ENCODE assay signal across 1 cellular context in the genomic region with DNA sequence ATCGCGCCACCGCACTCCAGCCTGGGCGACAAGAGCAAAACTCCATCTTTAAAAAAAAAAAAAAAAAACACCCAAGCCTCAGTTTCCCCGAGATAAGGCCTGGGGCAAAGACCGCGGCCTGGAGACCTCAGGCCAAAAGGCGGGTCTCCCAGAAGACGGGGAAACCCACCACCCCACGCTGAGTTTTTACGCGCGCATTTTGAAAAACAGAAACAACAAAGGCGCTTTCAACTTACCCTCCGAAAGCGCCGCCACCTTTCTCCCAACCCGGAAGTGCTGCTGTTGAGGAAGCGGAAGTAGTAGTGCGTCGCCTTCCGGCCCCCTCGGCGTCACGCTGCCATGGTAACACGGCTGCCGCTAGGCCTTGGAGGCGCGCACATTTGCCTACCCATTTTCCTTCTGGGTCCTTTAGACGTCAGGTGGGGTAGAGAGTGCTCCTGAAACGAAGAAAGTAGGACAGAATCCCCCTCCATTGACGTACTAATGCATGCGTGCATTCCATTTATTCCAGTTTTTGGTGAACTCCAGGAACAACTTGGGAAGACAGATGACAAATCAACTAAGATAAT.
TF ChIP-seq lines count a peak whose summit lies in the region.

A gene with protein sequence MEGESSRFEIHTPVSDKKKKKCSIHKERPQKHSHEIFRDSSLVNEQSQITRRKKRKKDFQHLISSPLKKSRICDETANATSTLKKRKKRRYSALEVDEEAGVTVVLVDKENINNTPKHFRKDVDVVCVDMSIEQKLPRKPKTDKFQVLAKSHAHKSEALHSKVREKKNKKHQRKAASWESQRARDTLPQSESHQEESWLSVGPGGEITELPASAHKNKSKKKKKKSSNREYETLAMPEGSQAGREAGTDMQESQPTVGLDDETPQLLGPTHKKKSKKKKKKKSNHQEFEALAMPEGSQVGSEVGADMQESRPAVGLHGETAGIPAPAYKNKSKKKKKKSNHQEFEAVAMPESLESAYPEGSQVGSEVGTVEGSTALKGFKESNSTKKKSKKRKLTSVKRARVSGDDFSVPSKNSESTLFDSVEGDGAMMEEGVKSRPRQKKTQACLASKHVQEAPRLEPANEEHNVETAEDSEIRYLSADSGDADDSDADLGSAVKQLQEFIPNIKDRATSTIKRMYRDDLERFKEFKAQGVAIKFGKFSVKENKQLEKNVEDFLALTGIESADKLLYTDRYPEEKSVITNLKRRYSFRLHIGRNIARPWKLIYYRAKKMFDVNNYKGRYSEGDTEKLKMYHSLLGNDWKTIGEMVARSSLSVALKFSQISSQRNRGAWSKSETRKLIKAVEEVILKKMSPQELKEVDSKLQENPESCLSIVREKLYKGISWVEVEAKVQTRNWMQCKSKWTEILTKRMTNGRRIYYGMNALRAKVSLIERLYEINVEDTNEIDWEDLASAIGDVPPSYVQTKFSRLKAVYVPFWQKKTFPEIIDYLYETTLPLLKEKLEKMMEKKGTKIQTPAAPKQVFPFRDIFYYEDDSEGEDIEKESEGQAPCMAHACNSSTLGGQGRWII (minus strand): TSS at position 287 of the 569 bp plus-strand sequence. CDS start 4,019 bp downstream, outside the sequence.

TF ChIP-seq in HepG2, 621 proteins besides CTCF, POLR2A, EP300 and RAD21 (continued from another document):
- TF ChIP-seq, protein P1, sequence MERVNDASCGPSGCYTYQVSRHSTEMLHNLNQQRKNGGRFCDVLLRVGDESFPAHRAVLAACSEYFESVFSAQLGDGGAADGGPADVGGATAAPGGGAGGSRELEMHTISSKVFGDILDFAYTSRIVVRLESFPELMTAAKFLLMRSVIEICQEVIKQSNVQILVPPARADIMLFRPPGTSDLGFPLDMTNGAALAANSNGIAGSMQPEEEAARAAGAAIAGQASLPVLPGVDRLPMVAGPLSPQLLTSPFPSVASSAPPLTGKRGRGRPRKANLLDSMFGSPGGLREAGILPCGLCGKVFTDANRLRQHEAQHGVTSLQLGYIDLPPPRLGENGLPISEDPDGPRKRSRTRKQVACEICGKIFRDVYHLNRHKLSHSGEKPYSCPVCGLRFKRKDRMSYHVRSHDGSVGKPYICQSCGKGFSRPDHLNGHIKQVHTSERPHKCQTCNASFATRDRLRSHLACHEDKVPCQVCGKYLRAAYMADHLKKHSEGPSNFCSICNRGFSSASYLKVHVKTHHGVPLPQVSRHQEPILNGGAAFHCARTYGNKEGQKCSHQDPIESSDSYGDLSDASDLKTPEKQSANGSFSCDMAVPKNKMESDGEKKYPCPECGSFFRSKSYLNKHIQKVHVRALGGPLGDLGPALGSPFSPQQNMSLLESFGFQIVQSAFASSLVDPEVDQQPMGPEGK (CRISPR knock-in tag; IDR thresholded peaks at IDR 0.05), result peak; percentile 63
- TF ChIP-seq ETV5 (CRISPR knock-in tag; IDR thresholded peaks at IDR 0.05; ENCODE audit: borderline replicate concordance) (peak; percentile 71; the same call in 1 of the 2 replicates), ZFX (CRISPR knock-in tag; IDR thresholded peaks at IDR 0.05; ENCODE audit: low read depth) (peak; percentile 90), FOXP1 (IDR thresholded peaks at IDR 0.05) (no peak), FOXP1 (CRISPR knock-in tag; IDR thresholded peaks at IDR 0.05) (no peak), ZNF331 (CRISPR knock-in tag; IDR thresholded peaks at IDR 0.05) (0 out of 2 replicates have a peak, but pooled peaks have one; percentile 13), KDM5A (IDR thresholded peaks at IDR 0.05; ENCODE audit: borderline replicate concordance, low read length) (peak; percentile 74; the same call in 1 of the 2 replicates), TBX2 (CRISPR knock-in tag; IDR thresholded peaks at IDR 0.05; ENCODE audit: borderline replicate concordance) (peak; percentile 18; the same call in 1 of the 2 replicates), PAF1 (CRISPR knock-in tag; IDR thresholded peaks at IDR 0.05) (no peak), POLR2AphosphoS5 (IDR thresholded peaks at IDR 0.05; ENCODE audit: low read depth, low read length) (peak; percentile 76), ZNF501 (CRISPR knock-in tag; IDR thresholded peaks at IDR 0.05) (peak; percentile 84; the same call in 1 of the 2 replicates), PHB2 (IDR thresholded peaks at IDR 0.05; ENCODE audit: partially characterized antibody) (no peak), ATF1 (CRISPR knock-in tag; IDR thresholded peaks at IDR 0.05) (peak; percentile 81), ZNF224 (CRISPR knock-in tag; IDR thresholded peaks at IDR 0.05) (0 out of 2 replicates have a peak, but pooled peaks have one; percentile 25), SIN3B (IDR thresholded peaks at IDR 0.05; ENCODE audit: low read length) (peak; percentile 86), MAZ (IDR thresholded peaks at IDR 0.05; ENCODE audit: borderline replicate concordance, low read depth, low read length) (peak; percentile 84; the same call in 1 of the 2 replicates), MAZ (CRISPR knock-in tag; IDR thresholded peaks at IDR 0.05; ENCODE audit: low read depth) (peak; percentile 55; the same call in 1 of the 2 replicates), ASH2L (IDR thresholded peaks at IDR 0.05; ENCODE audit: insufficient read length, low read depth, low read length) (peak; percentile 58), HDAC1 (CRISPR knock-in tag; IDR thresholded peaks at IDR 0.05) (peak; percentile 97), IRF2 (CRISPR knock-in tag; IDR thresholded peaks at IDR 0.05) (peak; percentile 54; the same call in 1 of the 2 replicates), CREB1 (IDR thresholded peaks at IDR 0.05) (peak; percentile 81), CREB1 (CRISPR knock-in tag; IDR thresholded peaks at IDR 0.05) (peak; percentile 93), KMT2A (CRISPR knock-in tag; IDR thresholded peaks at IDR 0.05) (peak; percentile 64; the same call in 1 of the 2 replicates), JDP2 (CRISPR knock-in tag; IDR thresholded peaks at IDR 0.05; ENCODE audit: borderline replicate concordance) (no peak), SOX13 (IDR thresholded peaks at IDR 0.05) (no peak), SOX13 (CRISPR knock-in tag; conservative IDR thresholded peaks at IDR 0.05 in 1 of 2, IDR thresholded peaks at IDR 0.05 in 1 of 2) (no peak), RNF2 (conservative IDR thresholded peaks at IDR 0.05; ENCODE audit: low read depth) (0 out of 2 replicates have a peak, but pooled peaks have one; percentile 46), ZNF136 (CRISPR knock-in tag; IDR thresholded peaks at IDR 0.05; ENCODE audit: low read depth) (no peak)
- TF ChIP-seq, protein P2, sequence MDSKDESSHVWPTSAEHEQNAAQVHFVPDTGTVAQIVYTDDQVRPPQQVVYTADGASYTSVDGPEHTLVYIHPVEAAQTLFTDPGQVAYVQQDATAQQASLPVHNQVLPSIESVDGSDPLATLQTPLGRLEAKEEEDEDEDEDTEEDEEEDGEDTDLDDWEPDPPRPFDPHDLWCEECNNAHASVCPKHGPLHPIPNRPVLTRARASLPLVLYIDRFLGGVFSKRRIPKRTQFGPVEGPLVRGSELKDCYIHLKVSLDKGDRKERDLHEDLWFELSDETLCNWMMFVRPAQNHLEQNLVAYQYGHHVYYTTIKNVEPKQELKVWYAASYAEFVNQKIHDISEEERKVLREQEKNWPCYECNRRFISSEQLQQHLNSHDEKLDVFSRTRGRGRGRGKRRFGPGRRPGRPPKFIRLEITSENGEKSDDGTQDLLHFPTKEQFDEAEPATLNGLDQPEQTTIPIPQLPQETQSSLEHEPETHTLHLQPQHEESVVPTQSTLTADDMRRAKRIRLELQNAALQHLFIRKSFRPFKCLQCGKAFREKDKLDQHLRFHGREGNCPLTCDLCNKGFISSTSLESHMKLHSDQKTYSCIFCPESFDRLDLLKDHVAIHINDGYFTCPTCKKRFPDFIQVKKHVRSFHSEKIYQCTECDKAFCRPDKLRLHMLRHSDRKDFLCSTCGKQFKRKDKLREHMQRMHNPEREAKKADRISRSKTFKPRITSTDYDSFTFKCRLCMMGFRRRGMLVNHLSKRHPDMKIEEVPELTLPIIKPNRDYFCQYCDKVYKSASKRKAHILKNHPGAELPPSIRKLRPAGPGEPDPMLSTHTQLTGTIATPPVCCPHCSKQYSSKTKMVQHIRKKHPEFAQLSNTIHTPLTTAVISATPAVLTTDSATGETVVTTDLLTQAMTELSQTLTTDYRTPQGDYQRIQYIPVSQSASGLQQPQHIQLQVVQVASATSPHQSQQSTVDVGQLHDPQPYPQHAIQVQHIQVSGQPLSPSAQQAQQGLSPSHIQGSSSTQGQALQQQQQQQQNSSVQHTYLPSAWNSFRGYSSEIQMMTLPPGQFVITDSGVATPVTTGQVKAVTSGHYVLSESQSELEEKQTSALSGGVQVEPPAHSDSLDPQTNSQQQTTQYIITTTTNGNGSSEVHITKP (CRISPR knock-in tag; IDR thresholded peaks at IDR 0.05; ENCODE audit: low read depth), result 0 out of 2 replicates have a peak, but pooled peaks have one; percentile 84
- TF ChIP-seq, protein P3, sequence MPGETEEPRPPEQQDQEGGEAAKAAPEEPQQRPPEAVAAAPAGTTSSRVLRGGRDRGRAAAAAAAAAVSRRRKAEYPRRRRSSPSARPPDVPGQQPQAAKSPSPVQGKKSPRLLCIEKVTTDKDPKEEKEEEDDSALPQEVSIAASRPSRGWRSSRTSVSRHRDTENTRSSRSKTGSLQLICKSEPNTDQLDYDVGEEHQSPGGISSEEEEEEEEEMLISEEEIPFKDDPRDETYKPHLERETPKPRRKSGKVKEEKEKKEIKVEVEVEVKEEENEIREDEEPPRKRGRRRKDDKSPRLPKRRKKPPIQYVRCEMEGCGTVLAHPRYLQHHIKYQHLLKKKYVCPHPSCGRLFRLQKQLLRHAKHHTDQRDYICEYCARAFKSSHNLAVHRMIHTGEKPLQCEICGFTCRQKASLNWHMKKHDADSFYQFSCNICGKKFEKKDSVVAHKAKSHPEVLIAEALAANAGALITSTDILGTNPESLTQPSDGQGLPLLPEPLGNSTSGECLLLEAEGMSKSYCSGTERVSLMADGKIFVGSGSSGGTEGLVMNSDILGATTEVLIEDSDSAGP (CRISPR knock-in tag; IDR thresholded peaks at IDR 0.05; ENCODE audit: borderline replicate concordance), result peak; percentile 50; the same call in 1 of the 2 replicates
- TF ChIP-seq, protein P4, sequence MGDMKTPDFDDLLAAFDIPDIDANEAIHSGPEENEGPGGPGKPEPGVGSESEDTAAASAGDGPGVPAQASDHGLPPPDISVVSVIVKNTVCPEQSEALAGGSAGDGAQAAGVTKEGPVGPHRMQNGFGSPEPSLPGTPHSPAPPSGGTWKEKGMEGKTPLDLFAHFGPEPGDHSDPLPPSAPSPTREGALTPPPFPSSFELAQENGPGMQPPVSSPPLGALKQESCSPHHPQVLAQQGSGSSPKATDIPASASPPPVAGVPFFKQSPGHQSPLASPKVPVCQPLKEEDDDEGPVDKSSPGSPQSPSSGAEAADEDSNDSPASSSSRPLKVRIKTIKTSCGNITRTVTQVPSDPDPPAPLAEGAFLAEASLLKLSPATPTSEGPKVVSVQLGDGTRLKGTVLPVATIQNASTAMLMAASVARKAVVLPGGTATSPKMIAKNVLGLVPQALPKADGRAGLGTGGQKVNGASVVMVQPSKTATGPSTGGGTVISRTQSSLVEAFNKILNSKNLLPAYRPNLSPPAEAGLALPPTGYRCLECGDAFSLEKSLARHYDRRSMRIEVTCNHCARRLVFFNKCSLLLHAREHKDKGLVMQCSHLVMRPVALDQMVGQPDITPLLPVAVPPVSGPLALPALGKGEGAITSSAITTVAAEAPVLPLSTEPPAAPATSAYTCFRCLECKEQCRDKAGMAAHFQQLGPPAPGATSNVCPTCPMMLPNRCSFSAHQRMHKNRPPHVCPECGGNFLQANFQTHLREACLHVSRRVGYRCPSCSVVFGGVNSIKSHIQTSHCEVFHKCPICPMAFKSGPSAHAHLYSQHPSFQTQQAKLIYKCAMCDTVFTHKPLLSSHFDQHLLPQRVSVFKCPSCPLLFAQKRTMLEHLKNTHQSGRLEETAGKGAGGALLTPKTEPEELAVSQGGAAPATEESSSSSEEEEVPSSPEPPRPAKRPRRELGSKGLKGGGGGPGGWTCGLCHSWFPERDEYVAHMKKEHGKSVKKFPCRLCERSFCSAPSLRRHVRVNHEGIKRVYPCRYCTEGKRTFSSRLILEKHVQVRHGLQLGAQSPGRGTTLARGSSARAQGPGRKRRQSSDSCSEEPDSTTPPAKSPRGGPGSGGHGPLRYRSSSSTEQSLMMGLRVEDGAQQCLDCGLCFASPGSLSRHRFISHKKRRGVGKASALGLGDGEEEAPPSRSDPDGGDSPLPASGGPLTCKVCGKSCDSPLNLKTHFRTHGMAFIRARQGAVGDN (CRISPR knock-in tag; IDR thresholded peaks at IDR 0.05), result peak; percentile 63
- TF ChIP-seq, protein P5, sequence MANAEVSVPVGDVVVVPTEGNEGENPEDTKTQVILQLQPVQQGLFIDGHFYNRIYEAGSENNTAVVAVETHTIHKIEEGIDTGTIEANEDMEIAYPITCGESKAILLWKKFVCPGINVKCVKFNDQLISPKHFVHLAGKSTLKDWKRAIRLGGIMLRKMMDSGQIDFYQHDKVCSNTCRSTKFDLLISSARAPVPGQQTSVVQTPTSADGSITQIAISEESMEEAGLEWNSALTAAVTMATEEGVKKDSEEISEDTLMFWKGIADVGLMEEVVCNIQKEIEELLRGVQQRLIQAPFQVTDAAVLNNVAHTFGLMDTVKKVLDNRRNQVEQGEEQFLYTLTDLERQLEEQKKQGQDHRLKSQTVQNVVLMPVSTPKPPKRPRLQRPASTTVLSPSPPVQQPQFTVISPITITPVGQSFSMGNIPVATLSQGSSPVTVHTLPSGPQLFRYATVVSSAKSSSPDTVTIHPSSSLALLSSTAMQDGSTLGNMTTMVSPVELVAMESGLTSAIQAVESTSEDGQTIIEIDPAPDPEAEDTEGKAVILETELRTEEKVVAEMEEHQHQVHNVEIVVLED (CRISPR knock-in tag; IDR thresholded peaks at IDR 0.05; ENCODE audit: borderline replicate concordance), result peak; percentile 81
- TF ChIP-seq, protein P6, sequence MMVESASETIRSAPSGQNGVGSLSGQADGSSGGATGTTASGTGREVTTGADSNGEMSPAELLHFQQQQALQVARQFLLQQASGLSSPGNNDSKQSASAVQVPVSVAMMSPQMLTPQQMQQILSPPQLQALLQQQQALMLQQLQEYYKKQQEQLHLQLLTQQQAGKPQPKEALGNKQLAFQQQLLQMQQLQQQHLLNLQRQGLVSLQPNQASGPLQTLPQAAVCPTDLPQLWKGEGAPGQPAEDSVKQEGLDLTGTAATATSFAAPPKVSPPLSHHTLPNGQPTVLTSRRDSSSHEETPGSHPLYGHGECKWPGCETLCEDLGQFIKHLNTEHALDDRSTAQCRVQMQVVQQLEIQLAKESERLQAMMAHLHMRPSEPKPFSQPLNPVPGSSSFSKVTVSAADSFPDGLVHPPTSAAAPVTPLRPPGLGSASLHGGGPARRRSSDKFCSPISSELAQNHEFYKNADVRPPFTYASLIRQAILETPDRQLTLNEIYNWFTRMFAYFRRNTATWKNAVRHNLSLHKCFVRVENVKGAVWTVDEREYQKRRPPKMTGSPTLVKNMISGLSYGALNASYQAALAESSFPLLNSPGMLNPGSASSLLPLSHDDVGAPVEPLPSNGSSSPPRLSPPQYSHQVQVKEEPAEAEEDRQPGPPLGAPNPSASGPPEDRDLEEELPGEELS (CRISPR knock-in tag; IDR thresholded peaks at IDR 0.05), result no peak
